27 cellular contexts compared by ENCODE assay signal in genomic region chr21:32422064-32422463, GRCh38.
"Had no signal": no experiment of that assay in that cellular context is flagged by ENCODE, and none has a peak within 500 bp of the region (broad histone marks: within the 10 kb centered on the region; RNA-seq: fewer than 3 reads in every experiment).

No MANE protein-coding gene starts in this region.

- H3K9me3 Mint-ChIP-seq: effector memory CD8-positive, alpha-beta T cell had no signal

- H3K4me1 Mint-ChIP-seq: endodermal cell, memory B cell had no signal

- H3K36me3 ChIP-seq: colonic mucosa had no signal

- FAIRE-seq: endometrium, endothelial cell of umbilical vein, frontal cortex, kidney had no signal

- H3K79me2 ChIP-seq: hepatocyte had no signal

- H3K27me3 Mint-ChIP-seq: dendritic cell treated with granulocyte-macrophage colony-stimulating factor and Interleukin-4, amounts not matched to agents 40 ng/mL and 50 ng/mL, for 4 days; effector memory CD8-positive, alpha-beta T cell; naive thymus-derived CD4-positive, alpha-beta T cell had no signal

- H3K36me3 Mint-ChIP-seq: natural killer cell had no signal

- H3K27ac Mint-ChIP-seq: dendritic cell treated with granulocyte-macrophage colony-stimulating factor and Interleukin-4, amounts not matched to agents 40 ng/mL and 50 ng/mL, for 4 days; effector memory CD8-positive, alpha-beta T cell; endodermal cell; memory B cell; naive thymus-derived CD4-positive, alpha-beta T cell; natural killer cell had no signal

- H3K4me1 ChIP-seq: colonic mucosa had no signal

- H3K4me3 Mint-ChIP-seq: dendritic cell treated with granulocyte-macrophage colony-stimulating factor and Interleukin-4, amounts not matched to agents 40 ng/mL and 50 ng/mL, for 4 days; effector memory CD8-positive, alpha-beta T cell; endodermal cell; immature natural killer cell; memory B cell; naive thymus-derived CD4-positive, alpha-beta T cell; natural killer cell had no signal

- ATAC-seq: effector memory CD8-positive, alpha-beta T cell; foreskin keratinocyte; gastroesophageal sphincter; heart left ventricle; left cardiac atrium; left lung; left ventricle myocardium superior; lower lobe of right lung; naive thymus-derived CD4-positive, alpha-beta T cell; natural killer cell had no signal

- H3K4me3 ChIP-seq: colonic mucosa, esophagus muscularis mucosa, gastroesophageal sphincter, heart left ventricle, hepatocyte, left lung, lower lobe of right lung had no signal

- H3K9me3 ChIP-seq: colonic mucosa, lower lobe of right lung had no signal

- H2AFZ ChIP-seq: hepatocyte had no signal

- DNase-seq: colonic mucosa; cortex of kidney; effector CD8-positive, alpha-beta T cell; effector memory CD8-positive, alpha-beta T cell; endodermal cell; foreskin keratinocyte; heart left ventricle; hypothalamus; immature natural killer cell; islet precursor cell; kidney; left cardiac atrium; left lung; left ventricle myocardium superior; lower lobe of right lung; mesendoderm; midbrain; naive thymus-derived CD4-positive, alpha-beta T cell; natural killer cell had no signal

- H3K27ac ChIP-seq: colonic mucosa, esophagus muscularis mucosa, foreskin keratinocyte, gastroesophageal sphincter, heart left ventricle, hepatocyte, left lung, lower lobe of right lung had no signal

- H3K4me2 ChIP-seq: hepatocyte had no signal

- H3K27me3 ChIP-seq: colonic mucosa, esophagus muscularis mucosa, foreskin keratinocyte, gastroesophageal sphincter, heart left ventricle, hepatocyte, left lung had no signal
